In genomic region chr18:48072428-48073204, GRCh38 we compare ENCODE assay signal across 17 cellular contexts.
DNase-seq lines count a peak whose midpoint lies in the region; ATAC-seq, FAIRE-seq and TF ChIP-seq lines count a peak whose summit lies in the region.
"Had no signal": no experiment of that assay in that cellular context is flagged by ENCODE, and none has a peak within 500 bp of the region (broad histone marks: within the 10 kb centered on the region; RNA-seq: fewer than 3 reads in every experiment).

No MANE protein-coding gene starts in this region.

- intact Hi-C loops in esophagus muscularis mucosa (cut with DNase I): no loop called here

- no peaks in the 10 kb centered on the region for H3K9me3 Mint-ChIP-seq in stimulated activated naive B cell treated with anti-CD40 and anti-IgM and Interleukin-4, amounts not matched to agents 10 μg/mL and 1 μg/mL and 100 μg/mL, for 72 hours

- H3K4me1 ChIP-seq in SK-N-SH (ENCODE audit: control insufficient read depth in 1 of 2, insufficient read depth in 2 of 2, low read depth in 1 of 2, low read length in 1 of 2) (peaks cover 8 to 64% of the 10 kb centered on the region in 2 experiments; a peak in 3 of 4 replicates), esophagus muscularis mucosa (peaks cover 7 to 23% (median 9%) of the 10 kb centered on the region in 4 donors), subcutaneous abdominal adipose tissue (ENCODE audit: control insufficient read depth in 5 of 5, insufficient read depth in 5 of 5, low read length in 5 of 5) (peaks cover 10 to 26% (median 17%) of the 10 kb centered on the region in 5 donors)
- H3K4me1 ChIP-seq: BLaER1 had no signal

- no peak overlapping the region for H3K4me3 Mint-ChIP-seq in stimulated activated naive B cell treated with anti-CD40 and anti-IgM and Interleukin-4, amounts not matched to agents 10 μg/mL and 1 μg/mL and 100 μg/mL, for 72 hours
- H3K4me3 Mint-ChIP-seq: naive B cell had no signal

- H4K20me1 ChIP-seq in SK-N-SH (ENCODE audit: insufficient read depth): no peaks in the 10 kb centered on the region
- H4K20me1 ChIP-seq: BLaER1 had no signal

- H3K4me3 ChIP-seq in SK-N-SH (ENCODE audit: low read depth in 2 of 2, low read length in 1 of 2): no peak overlapping the region
- no peak overlapping the region for H3K4me3 ChIP-seq in esophagus muscularis mucosa
- no peak overlapping the region for H3K4me3 ChIP-seq in subcutaneous abdominal adipose tissue (ENCODE audit: low read depth in 1 of 5, low read length in 5 of 5)
- H3K4me3 ChIP-seq: BLaER1 had no signal

- H3K27ac ChIP-seq in SK-N-SH (ENCODE audit: low read depth in 2 of 2, low read length in 1 of 2): peak overlapping the region; percentile 18 to 99
- peak overlapping the region in 3 of 4 donors; percentile 31 to 64 (median 58) for H3K27ac ChIP-seq in esophagus muscularis mucosa (replicated peaks in 1 of 4)
- peak overlapping the region; percentile 60 for H3K27ac ChIP-seq in subcutaneous abdominal adipose tissue (ENCODE audit: low read depth, low read length)
- H3K27ac ChIP-seq: BLaER1 had no signal

- TF ChIP-seq CTCF in SK-N-SH (IDR thresholded peaks at IDR 0.05) (no peak), esophagus muscularis mucosa (IDR thresholded peaks at IDR 0.05) (no peak), D721Med (IDR thresholded peaks at IDR 0.05; ENCODE audit: insufficient read depth, missing control alignments) (no peak)

- H3K9me3 ChIP-seq in SK-N-SH: no peaks in the 10 kb centered on the region
- no peaks in the 10 kb centered on the region for H3K9me3 ChIP-seq in esophagus muscularis mucosa
- no peaks in the 10 kb centered on the region for H3K9me3 ChIP-seq in subcutaneous abdominal adipose tissue (ENCODE audit: control insufficient read depth in 5 of 5, low read length in 5 of 5)
- H3K9me3 ChIP-seq: BLaER1 had no signal

- TF ChIP-seq EP300 in SK-N-SH (IDR thresholded peaks at IDR 0.05; ENCODE audit: borderline replicate concordance in 1 of 2, low read depth in 1 of 2, low read length in 1 of 2) (no peak), esophagus muscularis mucosa (IDR thresholded peaks at IDR 0.05) (no peak)

- WGBS in SK-N-SH (ENCODE audit: low lambda C conversion rate): 69% methylated on average over 18 of the region's 18 CpGs
- 68% methylated on average over 18 of the region's 18 CpGs for WGBS in esophagus muscularis mucosa

- no peak for TF ChIP-seq RAD21 in SK-N-SH (IDR thresholded peaks at IDR 0.05; ENCODE audit: low read length)

- H3K27me3 Mint-ChIP-seq in stimulated activated naive B cell treated with anti-CD40 and anti-IgM and Interleukin-4, amounts not matched to agents 10 μg/mL and 1 μg/mL and 100 μg/mL, for 72 hours: peaks cover 14 to 28% of the 10 kb centered on the region in 2 donors

- no peaks in the 10 kb centered on the region for H3K36me3 ChIP-seq in SK-N-SH (replicated peaks in 1 of 2; ENCODE audit: control insufficient read depth in 1 of 2, insufficient read depth in 2 of 2, low read length in 1 of 2)
- H3K36me3 ChIP-seq in esophagus muscularis mucosa: no peaks in the 10 kb centered on the region
- no peaks in the 10 kb centered on the region for H3K36me3 ChIP-seq in subcutaneous abdominal adipose tissue (ENCODE audit: control insufficient read depth in 5 of 5, insufficient read depth in 5 of 5, low read length in 5 of 5)
- H3K36me3 ChIP-seq: BLaER1 had no signal

- H3K4me1 Mint-ChIP-seq in stimulated activated naive B cell treated with anti-CD40 and anti-IgM and Interleukin-4, amounts not matched to agents 10 μg/mL and 1 μg/mL and 100 μg/mL, for 72 hours: no peaks in the 10 kb centered on the region
- H3K4me1 Mint-ChIP-seq: naive B cell had no signal

- H3K4me2 ChIP-seq in SK-N-SH: peak overlapping the region; percentile 39; the same call in 1 of the 2 replicates
- H3K4me2 ChIP-seq: BLaER1 had no signal

- POLR2A ChIA-PET in SK-N-SH (lab: Yijun Ruan, JAX): interaction anchor here (1.2 to 1.4 kb wide), 2 partner anchors 38 to 63 kb away, joined by 4 read pairs; no protein-coding TSS in a partner anchor

- H3F3A ChIP-seq in SK-N-SH (replicated peaks; ENCODE audit: insufficient read depth): no peaks in the 10 kb centered on the region

- DNase-seq in SK-N-SH (peak; percentile 51), esophagus muscularis mucosa (ENCODE audit: extremely low spot score) (no peak), myocyte (ENCODE audit: low read depth) (peak; percentile 52), D721Med (ENCODE audit: insufficient read length, low spot score) (no peak), NOMO-1 treated with dmso at 0.1 percent for 144 hours (lab: John Stamatoyannopoulos, UW; ENCODE audit: unreplicated experiment) (no peak)
- DNase-seq in stimulated activated naive B cell treated with anti-CD40 and anti-IgM and Interleukin-4, amounts not matched to agents 10 μg/mL and 1 μg/mL and 100 μg/mL, for 72 hours: no peak
- DNase-seq: activated CD8-positive, alpha-beta memory T cell treated with anti-CD3 and anti-CD28 coated beads, Interleukin-2, amount 50 U/mL, for 48 hours; cortex of kidney; EL; naive B cell; NCI-H1930; NCI-H774; SHP77 treated with DMSO at 0.1 percent for 48 hours had no signal

- no peak for TF ChIP-seq POLR2A in esophagus muscularis mucosa (IDR thresholded peaks at IDR 0.05; ENCODE audit: low read depth)

- H3K27me3 ChIP-seq in SK-N-SH (ENCODE audit: insufficient read depth): no peaks in the 10 kb centered on the region
- no peaks in the 10 kb centered on the region for H3K27me3 ChIP-seq in esophagus muscularis mucosa
- no peaks in the 10 kb centered on the region for H3K27me3 ChIP-seq in subcutaneous abdominal adipose tissue (ENCODE audit: control insufficient read depth in 5 of 5, insufficient read depth in 4 of 5, low read length in 5 of 5)
- H3K27me3 ChIP-seq: BLaER1 had no signal

- ATAC-seq in GM18870 (IDR thresholded peaks at IDR 0.05; ENCODE audit: unreplicated experiment): no peak
- ATAC-seq in stimulated activated naive B cell treated with anti-CD40 and anti-IgM and Interleukin-4, amounts not matched to agents 10 μg/mL and 1 μg/mL and 100 μg/mL, for 72 hours (replicated peaks): no peak

- no peaks in the 10 kb centered on the region for H3K36me3 Mint-ChIP-seq in stimulated activated naive B cell treated with anti-CD40 and anti-IgM and Interleukin-4, amounts not matched to agents 10 μg/mL and 1 μg/mL and 100 μg/mL, for 72 hours
- H3K36me3 Mint-ChIP-seq: naive B cell had no signal

- H3K9me2 ChIP-seq in SK-N-SH: no peaks in the 10 kb centered on the region

- CTCF ChIA-PET in SK-N-SH (lab: Yijun Ruan, JAX): interaction anchor here (0.6 to 1.5 kb wide), 3 partner anchors 42 to 373 kb away, joined by 3 to 4 read pairs (median 4); no protein-coding TSS in a partner anchor

- H3K9ac ChIP-seq in SK-N-SH (no peak overlapping the region), subcutaneous abdominal adipose tissue (ENCODE audit: low read length in 5 of 5) (peak overlapping the region in 1 of 5 donors; percentile 1)
- H3K9ac ChIP-seq: BLaER1 had no signal

- no peaks in the 10 kb centered on the region for H3K79me2 ChIP-seq in SK-N-SH (ENCODE audit: insufficient read depth)

- peak overlapping the region; percentile 82; the same call in 1 of the 2 replicates for H2AFZ ChIP-seq in SK-N-SH (ENCODE audit: low read depth)

- no peak for FAIRE-seq in D721Med (lab: Jason Lieb, UNC)
- FAIRE-seq: TTC549 had no signal

- H3K27ac Mint-ChIP-seq in stimulated activated naive B cell treated with anti-CD40 and anti-IgM and Interleukin-4, amounts not matched to agents 10 μg/mL and 1 μg/mL and 100 μg/mL, for 72 hours: no peak overlapping the region
- H3K27ac Mint-ChIP-seq: naive B cell had no signal

TF ChIP-seq in SK-N-SH, 30 proteins besides CTCF, POLR2A, EP300 and RAD21:
- TF ChIP-seq MXI1 (IDR thresholded peaks at IDR 0.05; ENCODE audit: low read depth, low read length): no peak
- TF ChIP-seq CHD2 (IDR thresholded peaks at IDR 0.05; ENCODE audit: low read length, partially characterized antibody): no peak
- TF ChIP-seq REST (IDR thresholded peaks at IDR 0.05; ENCODE audit: low read depth, low read length): no peak
- TF ChIP-seq GABPA (IDR thresholded peaks at IDR 0.05; ENCODE audit: low read depth): no peak
- TF ChIP-seq MEF2A (IDR thresholded peaks at IDR 0.05; ENCODE audit: borderline replicate concordance, low read depth): no peak

Comparison
In these comparisons a context has a peak if more than half of its experiments do, and no peak if none do; other contexts are left out.
1. DNase-seq: peak in SK-N-SH (single experiment) and myocyte (single experiment); none in esophagus muscularis mucosa (single experiment), D721Med (single experiment), stimulated activated naive B cell treated with anti-CD40 and anti-IgM and Interleukin-4, amounts not matched to agents 10 μg/mL and 1 μg/mL and 100 μg/mL, for 72 hours (single experiment) and NOMO-1 treated with dmso at 0.1 percent for 144 hours (single experiment).
2. Peak in every context shown above with its lines, with median percentiles within 50 percentile points of each other: H3K27ac ChIP-seq.